ENCODE assay signal across 17 cellular contexts in genomic region chr17:10907370-10907769, GRCh38.
DNase-seq lines count a peak whose midpoint lies in the region; ATAC-seq and TF ChIP-seq lines count a peak whose summit lies in the region.
"Had no signal": no experiment of that assay in that cellular context is flagged by ENCODE, and none has a peak within 500 bp of the region (broad histone marks: within the 10 kb centered on the region; RNA-seq: fewer than 3 reads in every experiment).

No MANE protein-coding gene starts in this region.

- intact Hi-C loops in heart left ventricle (cut with DNase I): no loop called here
- intact Hi-C loops in left ventricle myocardium superior (cut with micrococcal nuclease): no loop called here
- intact Hi-C loops in right cardiac atrium (cut with DNase I): no loop called here
- intact Hi-C loops in sciatic nerve (cut with DNase I): no loop called here

- no peak for ATAC-seq in heart left ventricle
- ATAC-seq in left ventricle myocardium superior: peak; percentile 61
- no peak for ATAC-seq in right cardiac atrium
- peak; percentile 52 for ATAC-seq in sciatic nerve

- DNase-seq in heart left ventricle (peak in 3 of 5 donors; percentile 24 to 62 (median 35)), right atrium auricular region (ENCODE audit: low spot score) (no peak), left ventricle myocardium superior (peak; percentile 38), right cardiac atrium (no peak), islet precursor cell (peak; percentile 41), sciatic nerve (ENCODE audit: low spot score) (no peak), DMS 273 treated with DMSO at 0.1 percent for 48 hours (lab: John Stamatoyannopoulos, UW) (no peak), amniotic stem cell (lab: John Stamatoyannopoulos, UW) (no peak)
- DNase-seq: C1 segment of cervical spinal cord; Calu3; CD4-positive, alpha-beta memory T cell; COR-L47; DMS153; DND-41; GOT3; HFFc6 had no signal

- TF ChIP-seq CTCF in heart left ventricle (IDR thresholded peaks at IDR 0.05): no peak
- TF ChIP-seq CTCF in right atrium auricular region (IDR thresholded peaks at IDR 0.05): no peak

- H3K27me3 ChIP-seq in heart left ventricle (no peaks in the 10 kb centered on the region), right atrium auricular region (no peaks in the 10 kb centered on the region), right cardiac atrium (ENCODE audit: control insufficient read depth, insufficient read depth) (no peaks in the 10 kb centered on the region)

- no peak for TF ChIP-seq POLR2A in heart left ventricle (IDR thresholded peaks at IDR 0.05)

- H3K27ac ChIP-seq in heart left ventricle (no peak overlapping the region), right atrium auricular region (no peak overlapping the region), right cardiac atrium (ENCODE audit: low read length) (no peak overlapping the region)

- WGBS in heart left ventricle, 4 donors: 51 to 67% (median 53%) methylated on average over 7 of the region's 7 CpGs
- 39% methylated on average over 7 of the region's 7 CpGs for WGBS in right cardiac atrium

- H3K9me3 ChIP-seq in heart left ventricle (peaks cover 0 to 12% (median 7%) of the 10 kb centered on the region in 12 donors), right atrium auricular region (peaks cover 6 to 17% of the 10 kb centered on the region in 2 donors), right cardiac atrium (ENCODE audit: control insufficient read depth, low read length) (no peaks in the 10 kb centered on the region)
- H3K9me3 ChIP-seq: HAP-1 had no signal

- no peak overlapping the region for H3K4me3 ChIP-seq in heart left ventricle
- H3K4me3 ChIP-seq in right atrium auricular region: no peak overlapping the region
- H3K4me3 ChIP-seq in right cardiac atrium (ENCODE audit: low read length): no peak overlapping the region
- H3K4me3 ChIP-seq: HAP-1 had no signal

- H3K4me1 ChIP-seq in heart left ventricle: no peaks in the 10 kb centered on the region
- no peaks in the 10 kb centered on the region for H3K4me1 ChIP-seq in right atrium auricular region
- H3K4me1 ChIP-seq in right cardiac atrium (ENCODE audit: control insufficient read depth, insufficient read depth, low read length): no peaks in the 10 kb centered on the region
- H3K4me1 ChIP-seq: HAP-1 had no signal

- H3K36me3 ChIP-seq in heart left ventricle (no peaks in the 10 kb centered on the region), right atrium auricular region (no peaks in the 10 kb centered on the region)
- H3K36me3 ChIP-seq: HAP-1 had no signal

Comparison
In these comparisons a context has a peak if more than half of its experiments do, and no peak if none do; other contexts are left out.
1. ATAC-seq: peak in left ventricle myocardium superior (single experiment) and sciatic nerve (single experiment); none in heart left ventricle (0 of 4) and right cardiac atrium (0 of 2).
2. DNase-seq: peak in heart left ventricle (3 of 5), left ventricle myocardium superior (single experiment) and islet precursor cell (single experiment); none in right atrium auricular region (single experiment), right cardiac atrium (0 of 3), sciatic nerve (single experiment), DMS 273 treated with DMSO at 0.1 percent for 48 hours (single experiment) and amniotic stem cell (single experiment).